8 cellular contexts compared by ENCODE assay signal in genomic region chr9:17135578-17135904, GRCh38. TPM values are rescaled to one million over a fixed set of nuclear protein-coding genes. Genes with fewer than 3 reads are reported as not detected.
DNase-seq lines count a peak whose midpoint lies in the region; ATAC-seq, FAIRE-seq and TF ChIP-seq lines count a peak whose summit lies in the region.

No MANE protein-coding gene starts in this region.

- TF ChIP-seq POLR2A in lower leg skin (IDR thresholded peaks at IDR 0.05), result no peak

- ATAC-seq in HG03571 (IDR thresholded peaks at IDR 0.05; ENCODE audit: unreplicated experiment), result peak; percentile 33

- H3K27ac ChIP-seq in substantia nigra (ENCODE audit: low read depth, low read length, poor library complexity, severe bottlenecking), result peak overlapping the region; percentile 76

- TF ChIP-seq CTCF in astrocyte of the cerebellum (IDR thresholded peaks at IDR 0.05; ENCODE audit: low read depth, low read length, missing control alignments), result no peak
- no peak for TF ChIP-seq CTCF in lower leg skin (IDR thresholded peaks at IDR 0.05)

- DNase-seq in NCI-H2227 treated with DMSO at 0.1 percent for 48 hours (lab: John Stamatoyannopoulos, UW) (peak; percentile 48), NCI-H2227 (lab: John Stamatoyannopoulos, UW; ENCODE audit: unreplicated experiment) (no peak), astrocyte of the cerebellum (ENCODE audit: low read depth) (no peak), lower leg skin (ENCODE audit: low spot score in 2 of 2) (peak in 1 of 2 donors; percentile 86), substantia nigra (lab: John Stamatoyannopoulos, UW) (peak in 12 of 49 donors; percentile 33 to 65 (median 51)), urothelium cell line (ENCODE audit: low spot score) (no peak)
- DNase-seq in activated naive CD4-positive, alpha-beta T cell treated with Interleukin-2 at 50 U/mL for 16 hours, result no peak

- in situ Hi-C loops in astrocyte of the cerebellum (cut with HindIII; ENCODE audit: low sequenced_read_pairs), result no loop called here

- intact Hi-C loops in lower leg skin (cut with DNase I; ENCODE audit: low total_unique reads), result loop anchor here (10.0 kb wide), 1 partner anchor 329 kb away; no protein-coding TSS in a partner anchor

- H3K4me3 ChIP-seq in astrocyte of the cerebellum (ENCODE audit: low read depth, low read length) (peak overlapping the region; percentile 87), lower leg skin (ENCODE audit: low read depth, poor library complexity, severe bottlenecking) (peak overlapping the region; percentile 79)

- 0 to 1% methylated on average over 13 to 18 of the region's 18 CpGs for WGBS in lower leg skin, 2 donors

- no peak for FAIRE-seq in urothelium cell line (lab: Jason Lieb, UNC)

RNA-seq across cellular contexts. Expression of gene CNTLN, which starts 0.7 kb away (rescaled TPM):
- 1 to 10 TPM; 1.3 to 4.3 (median 3.7) TPM for total RNA-seq in lower leg skin
